10 cellular contexts compared by ENCODE assay signal in the genomic region with DNA sequence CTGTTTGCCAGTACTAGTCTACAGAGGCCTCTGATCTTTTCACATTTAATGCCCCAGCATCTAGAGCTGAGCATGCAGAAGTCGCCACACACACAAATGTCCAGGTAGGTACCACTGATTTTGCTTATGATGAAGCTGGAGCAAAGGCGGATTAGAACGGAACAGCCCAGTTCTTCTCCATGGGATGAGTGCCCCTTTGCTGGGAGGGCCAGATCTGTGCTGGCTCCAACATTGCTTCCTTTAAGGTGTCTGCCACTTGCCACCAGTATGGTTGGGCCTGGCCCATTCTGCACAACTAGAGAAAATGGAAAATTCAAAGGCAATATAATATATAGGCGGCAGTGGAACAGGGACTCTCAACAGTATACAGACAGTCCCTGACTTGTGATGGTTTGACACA. TPM values are rescaled to one million over a fixed set of nuclear protein-coding genes. Genes with fewer than 3 reads are reported as not detected.
DNase-seq lines count a peak whose midpoint lies in the region; ATAC-seq and TF ChIP-seq lines count a peak whose summit lies in the region.
"Had no signal": no experiment of that assay in that cellular context is flagged by ENCODE, and none has a peak within 500 bp of the region (broad histone marks: within the 10 kb centered on the region; RNA-seq: fewer than 3 reads in every experiment).

No MANE protein-coding gene starts in this region.

- H3K4me1 ChIP-seq in uterus = peaks cover 0 to 25% of the 10 kb centered on the region in 2 donors

- TF ChIP-seq POLR2A in uterus (IDR thresholded peaks at IDR 0.05) = no peak

- peak overlapping the region; percentile 85 for H3K27ac Mint-ChIP-seq in activated naive CD8-positive, alpha-beta T cell treated with anti-CD3 and anti-CD28 coated beads, Interleukin-2, amount 10 ng/mL, durations not matched to agents 7 days and 5 days
- H3K27ac Mint-ChIP-seq in activated naive CD8-positive, alpha-beta T cell treated with anti-CD3 and anti-CD28 coated beads, Interleukin-2, amount 50 U/mL, for 24 hours = no peak overlapping the region
- no peak overlapping the region for H3K27ac Mint-ChIP-seq in activated T-helper 17 cell treated with anti-CD3 and anti-CD28 coated beads, Interleukin-2, amount 50 U/mL, for 72 hours
- H3K27ac Mint-ChIP-seq in naive B cell (peak overlapping the region in 4 of 6 donors; percentile 67 to 98 (median 86)), glutamatergic neuron (ENCODE audit: unreplicated experiment) (no peak overlapping the region)

- POLR2A ChIA-PET in activated naive CD8-positive, alpha-beta T cell treated with anti-CD3 and anti-CD28 coated beads, Interleukin-2, amount 10 ng/mL, durations not matched to agents 7 days and 5 days (lab: Charles Lee) = interaction anchor here (0.6 to 4.5 kb wide), 5 partner anchors 8 to 253 kb away, joined by 4 to 73 read pairs (median 7); no protein-coding TSS in a partner anchor

- H3K36me3 ChIP-seq in uterus = no peaks in the 10 kb centered on the region

- no peaks in the 10 kb centered on the region for H3K9me3 ChIP-seq in uterus

- no peak overlapping the region for H3K4me3 ChIP-seq in uterus

- H3K4me1 Mint-ChIP-seq in activated naive CD8-positive, alpha-beta T cell treated with anti-CD3 and anti-CD28 coated beads, Interleukin-2, amount 10 ng/mL, durations not matched to agents 7 days and 5 days = peaks cover 30% of the 10 kb centered on the region
- H3K4me1 Mint-ChIP-seq in activated naive CD8-positive, alpha-beta T cell treated with anti-CD3 and anti-CD28 coated beads, Interleukin-2, amount 50 U/mL, for 24 hours = peaks cover 50% of the 10 kb centered on the region
- H3K4me1 Mint-ChIP-seq in activated T-helper 17 cell treated with anti-CD3 and anti-CD28 coated beads, Interleukin-2, amount 50 U/mL, for 72 hours = peaks cover 22% of the 10 kb centered on the region
- H3K4me1 Mint-ChIP-seq in naive B cell = peaks cover 24 to 37% (median 33%) of the 10 kb centered on the region in 3 donors
- H3K4me1 Mint-ChIP-seq in glutamatergic neuron (ENCODE audit: low read depth, unreplicated experiment) = peaks cover 18% of the 10 kb centered on the region

- TF ChIP-seq CTCF in uterus (IDR thresholded peaks at IDR 0.05) (no peak), glutamatergic neuron (IDR thresholded peaks at IDR 0.05; ENCODE audit: partially characterized antibody, unreplicated experiment) (no peak)

- intact Hi-C loops in uterus (cut with DNase I; ENCODE audit: low total_unique reads) = no loop called here

- no peaks in the 10 kb centered on the region for H3K27me3 Mint-ChIP-seq in activated naive CD8-positive, alpha-beta T cell treated with anti-CD3 and anti-CD28 coated beads, Interleukin-2, amount 10 ng/mL, durations not matched to agents 7 days and 5 days
- H3K27me3 Mint-ChIP-seq in activated naive CD8-positive, alpha-beta T cell treated with anti-CD3 and anti-CD28 coated beads, Interleukin-2, amount 50 U/mL, for 24 hours = no peaks in the 10 kb centered on the region
- H3K27me3 Mint-ChIP-seq in activated T-helper 17 cell treated with anti-CD3 and anti-CD28 coated beads, Interleukin-2, amount 50 U/mL, for 72 hours = no peaks in the 10 kb centered on the region
- no peaks in the 10 kb centered on the region for H3K27me3 Mint-ChIP-seq in naive B cell
- H3K27me3 Mint-ChIP-seq in glutamatergic neuron (ENCODE audit: unreplicated experiment) = peaks cover 14% of the 10 kb centered on the region

- peak overlapping the region; percentile 85 for H3K4me3 Mint-ChIP-seq in activated naive CD8-positive, alpha-beta T cell treated with anti-CD3 and anti-CD28 coated beads, Interleukin-2, amount 10 ng/mL, durations not matched to agents 7 days and 5 days
- no peak overlapping the region for H3K4me3 Mint-ChIP-seq in activated naive CD8-positive, alpha-beta T cell treated with anti-CD3 and anti-CD28 coated beads, Interleukin-2, amount 50 U/mL, for 24 hours
- H3K4me3 Mint-ChIP-seq in activated T-helper 17 cell treated with anti-CD3 and anti-CD28 coated beads, Interleukin-2, amount 50 U/mL, for 72 hours = peak overlapping the region; percentile 97
- H3K4me3 Mint-ChIP-seq in naive B cell = peak overlapping the region; percentile 22 to 99 (median 86)
- H3K4me3 Mint-ChIP-seq in glutamatergic neuron (ENCODE audit: unreplicated experiment) = no peak overlapping the region

- peak overlapping the region; percentile 99 to 100 for H3K27ac ChIP-seq in uterus

- ATAC-seq in activated naive CD8-positive, alpha-beta T cell treated with anti-CD3 and anti-CD28 coated beads, Interleukin-2, amount 10 ng/mL, durations not matched to agents 7 days and 5 days (ENCODE audit: low read depth) = no peak
- ATAC-seq in activated naive CD8-positive, alpha-beta T cell treated with anti-CD3 and anti-CD28 coated beads, Interleukin-2, amount 50 U/mL, for 24 hours = no peak
- no peak for ATAC-seq in activated T-helper 17 cell treated with anti-CD3 and anti-CD28 coated beads, Interleukin-2, amount 50 U/mL, for 72 hours (replicated peaks)
- no peak for ATAC-seq in naive B cell (ENCODE audit: low read depth in 2 of 2)
- ATAC-seq in HG02571 (IDR thresholded peaks at IDR 0.05; ENCODE audit: unreplicated experiment) = no peak
- ATAC-seq in HG03342 (IDR thresholded peaks at IDR 0.05; ENCODE audit: unreplicated experiment) = no peak

- no peaks in the 10 kb centered on the region for H3K27me3 ChIP-seq in uterus

- no peak for DNase-seq in activated naive CD8-positive, alpha-beta T cell treated with anti-CD3 and anti-CD28 coated beads, Interleukin-2, amount 10 ng/mL, durations not matched to agents 7 days and 5 days
- no peak for DNase-seq in activated naive CD8-positive, alpha-beta T cell treated with anti-CD3 and anti-CD28 coated beads, Interleukin-2, amount 50 U/mL, for 24 hours
- DNase-seq in naive B cell (no peak), uterus (no peak), glutamatergic neuron (no peak)
- DNase-seq: AML-193, NCI-H2081 had no signal

- no peaks in the 10 kb centered on the region for H3K36me3 Mint-ChIP-seq in activated naive CD8-positive, alpha-beta T cell treated with anti-CD3 and anti-CD28 coated beads, Interleukin-2, amount 10 ng/mL, durations not matched to agents 7 days and 5 days
- no peaks in the 10 kb centered on the region for H3K36me3 Mint-ChIP-seq in activated naive CD8-positive, alpha-beta T cell treated with anti-CD3 and anti-CD28 coated beads, Interleukin-2, amount 50 U/mL, for 24 hours (ENCODE audit: low read depth)
- H3K36me3 Mint-ChIP-seq in activated T-helper 17 cell treated with anti-CD3 and anti-CD28 coated beads, Interleukin-2, amount 50 U/mL, for 72 hours (ENCODE audit: low read depth) = peaks cover 20% of the 10 kb centered on the region
- no peaks in the 10 kb centered on the region for H3K36me3 Mint-ChIP-seq in naive B cell
- H3K36me3 Mint-ChIP-seq in glutamatergic neuron (ENCODE audit: unreplicated experiment) = no peaks in the 10 kb centered on the region

- no peaks in the 10 kb centered on the region for H3K9me3 Mint-ChIP-seq in activated naive CD8-positive, alpha-beta T cell treated with anti-CD3 and anti-CD28 coated beads, Interleukin-2, amount 10 ng/mL, durations not matched to agents 7 days and 5 days
- no peaks in the 10 kb centered on the region for H3K9me3 Mint-ChIP-seq in activated naive CD8-positive, alpha-beta T cell treated with anti-CD3 and anti-CD28 coated beads, Interleukin-2, amount 50 U/mL, for 24 hours
- no peaks in the 10 kb centered on the region for H3K9me3 Mint-ChIP-seq in activated T-helper 17 cell treated with anti-CD3 and anti-CD28 coated beads, Interleukin-2, amount 50 U/mL, for 72 hours
- H3K9me3 Mint-ChIP-seq in naive B cell (no peaks in the 10 kb centered on the region), glutamatergic neuron (ENCODE audit: unreplicated experiment) (peaks cover 8% of the 10 kb centered on the region)

RNA-seq across cellular contexts. Expression of gene MNT, which starts 2.2 kb away (rescaled TPM):
- total RNA-seq in activated naive CD8-positive, alpha-beta T cell treated with anti-CD3 and anti-CD28 coated beads, Interleukin-2, amount 10 ng/mL, durations not matched to agents 7 days and 5 days = 10 to 100 TPM; 35.6 to 38.6 TPM
- total RNA-seq in activated T-helper 17 cell treated with anti-CD3 and anti-CD28 coated beads, Interleukin-2, amount 50 U/mL, for 72 hours = 10 to 100 TPM; 28.7 to 33.2 TPM
- polyA plus RNA-seq in naive B cell (ENCODE audit: low read depth in 6 of 6) = 1 to 10 TPM in 2 of 6 donors, under 1 TPM in 4; 0.60 to 1.3 (median 0.90) TPM
- total RNA-seq in uterus = 10 to 100 TPM in 1 of 4 donors, 1 to 10 TPM in 3; 1.8 to 32.6 (median 7.8) TPM
- 41.0 TPM for total RNA-seq in glutamatergic neuron (ENCODE audit: unreplicated experiment)

Comparison
In these comparisons a context has a peak if more than half of its experiments do, and no peak if none do; other contexts are left out.
1. H3K27ac Mint-ChIP-seq: peak in activated naive CD8-positive, alpha-beta T cell treated with anti-CD3 and anti-CD28 coated beads, Interleukin-2, amount 10 ng/mL, durations not matched to agents 7 days and 5 days (single experiment) and naive B cell (4 of 6); none in activated naive CD8-positive, alpha-beta T cell treated with anti-CD3 and anti-CD28 coated beads, Interleukin-2, amount 50 U/mL, for 24 hours (single experiment), activated T-helper 17 cell treated with anti-CD3 and anti-CD28 coated beads, Interleukin-2, amount 50 U/mL, for 72 hours (single experiment) and glutamatergic neuron (single experiment).
2. H3K4me3 Mint-ChIP-seq: peak in activated naive CD8-positive, alpha-beta T cell treated with anti-CD3 and anti-CD28 coated beads, Interleukin-2, amount 10 ng/mL, durations not matched to agents 7 days and 5 days (single experiment), activated T-helper 17 cell treated with anti-CD3 and anti-CD28 coated beads, Interleukin-2, amount 50 U/mL, for 72 hours (single experiment) and naive B cell (8 of 8); none in activated naive CD8-positive, alpha-beta T cell treated with anti-CD3 and anti-CD28 coated beads, Interleukin-2, amount 50 U/mL, for 24 hours (single experiment) and glutamatergic neuron (single experiment).